In genomic region chr1:170836146-170836545, GRCh38 we compare ENCODE assay signal across 18 cellular contexts.
DNase-seq lines count a peak whose midpoint lies in the region; ATAC-seq and TF ChIP-seq lines count a peak whose summit lies in the region.
"Had no signal": no experiment of that assay in that cellular context is flagged by ENCODE, and none has a peak within 500 bp of the region (broad histone marks: within the 10 kb centered on the region; RNA-seq: fewer than 3 reads in every experiment).

No MANE protein-coding gene starts in this region.

- no TSS peak for BruUV-seq in A673 (replicated peaks; lab: Mats Ljungman, UMichigan)

- no peak overlapping the region for H3K4me3 ChIP-seq in A673 (ENCODE audit: low read depth, low read length, poor library complexity, severe bottlenecking)
- no peak overlapping the region for H3K4me3 ChIP-seq in GM23248
- H3K4me3 ChIP-seq in uterus: no peak overlapping the region
- H3K4me3 ChIP-seq in coronary artery: no peak overlapping the region
- H3K4me3 ChIP-seq: HAP-1, SK-N-MC, spleen had no signal

- H4K20me1 ChIP-seq in GM23248 (ENCODE audit: insufficient read depth): no peaks in the 10 kb centered on the region

- TF ChIP-seq CTCF in A673 (conservative IDR thresholded peaks at IDR 0.05; ENCODE audit: low read depth, low read length) (no peak), foreskin keratinocyte (conservative IDR thresholded peaks at IDR 0.05) (no peak), uterus (IDR thresholded peaks at IDR 0.05) (no peak), coronary artery (IDR thresholded peaks at IDR 0.05) (no peak)

- no peaks in the 10 kb centered on the region for H3K9me2 ChIP-seq in GM23248 (ENCODE audit: insufficient read depth)

- CTCF ChIA-PET in A673 (lab: Charles Lee): no interaction called here

- no peak overlapping the region for H3K9ac ChIP-seq in GM23248

- intact Hi-C loops in A673 (cut with micrococcal nuclease; ENCODE audit: unreplicated experiment): no loop called here
- intact Hi-C loops in uterus (cut with DNase I; ENCODE audit: low total_unique reads): no loop called here

- no peaks in the 10 kb centered on the region for H3K36me3 ChIP-seq in A673 (ENCODE audit: insufficient read depth, low read length, poor library complexity, severe bottlenecking)
- H3K36me3 ChIP-seq in GM23248 (ENCODE audit: low read depth): no peaks in the 10 kb centered on the region
- no peaks in the 10 kb centered on the region for H3K36me3 ChIP-seq in uterus
- H3K36me3 ChIP-seq: HAP-1, spleen had no signal

- no peak for TF ChIP-seq POLR2A in uterus (IDR thresholded peaks at IDR 0.05)

- POLR2A ChIA-PET in A673 (lab: Charles Lee; ENCODE audit: low non-redundant PET): no interaction called here

- H2AFZ ChIP-seq in GM23248: no peak overlapping the region

- H3K4me1 ChIP-seq in A673 (ENCODE audit: insufficient read depth, low read length, poor library complexity, severe bottlenecking) (no peaks in the 10 kb centered on the region), GM23248 (ENCODE audit: insufficient read depth) (no peaks in the 10 kb centered on the region; the same call in 1 of the 2 replicates), foreskin keratinocyte (no peaks in the 10 kb centered on the region), uterus (no peaks in the 10 kb centered on the region)
- H3K4me1 ChIP-seq: HAP-1, spleen had no signal

- H3K9me3 ChIP-seq in A673 (ENCODE audit: low read depth, low read length, poor library complexity, severe bottlenecking): no peaks in the 10 kb centered on the region
- no peaks in the 10 kb centered on the region for H3K9me3 ChIP-seq in GM23248 (ENCODE audit: low read depth)
- H3K9me3 ChIP-seq in uterus: no peaks in the 10 kb centered on the region
- H3K9me3 ChIP-seq: HAP-1 had no signal

- H3F3A ChIP-seq in GM23248 (ENCODE audit: insufficient read depth): no peaks in the 10 kb centered on the region

- in situ Hi-C loops in GM23248 (cut with MboI): no loop called here

- H3K27me3 ChIP-seq in A673 (replicated peaks; ENCODE audit: insufficient read depth, low read depth, low read length, poor library complexity) (peaks cover 4% of the 10 kb centered on the region), GM23248 (replicated peaks; ENCODE audit: insufficient read depth) (no peaks in the 10 kb centered on the region), foreskin keratinocyte (no peaks in the 10 kb centered on the region), uterus (no peaks in the 10 kb centered on the region)
- H3K27me3 ChIP-seq: spleen had no signal

- DNase-seq in A673 (ENCODE audit: low spot score) (peak; percentile 10), GM23248 (peak; percentile 63), astrocyte of the hippocampus (ENCODE audit: low read depth, low spot score) (peak; percentile 20), foreskin keratinocyte (peak in 1 of 2 donors; percentile 30), uterus (no peak), Kasumi-1 (lab: John Stamatoyannopoulos, UW) (no peak), coronary artery (ENCODE audit: low spot score) (no peak), CD1c-positive myeloid dendritic cell (ENCODE audit: extremely low spot score) (no peak)
- DNase-seq: activated T-cell treated with anti-CD3 and anti-CD28 coated beads, Interleukin-2, amount 50 U/mL, for 48 hours; dermis blood vessel endothelial cell; NCI-H1930; spleen; stimulated activated CD4-positive, alpha-beta T cell treated with anti-CD3 and anti-CD28 coated beads, Interleukin-4, amount 100 ng/mL, for 4 hours; T-helper 9 cell had no signal

- H3K79me2 ChIP-seq in GM23248 (ENCODE audit: insufficient read depth): no peaks in the 10 kb centered on the region

- ATAC-seq in foreskin keratinocyte: peak; percentile 51
- ATAC-seq: activated CD4-positive, CD25-positive, alpha-beta regulatory T cell treated with anti-CD3 and anti-CD28 coated beads, Interleukin-2, amount 50 U/mL, for 24 hours; left lobe of liver had no signal

- H3K27ac ChIP-seq in A673 (ENCODE audit: low read depth, low read length, poor library complexity, severe bottlenecking): no peak overlapping the region
- no peak overlapping the region for H3K27ac ChIP-seq in GM23248
- no peak overlapping the region for H3K27ac ChIP-seq in foreskin keratinocyte
- H3K27ac ChIP-seq in uterus: no peak overlapping the region
- H3K27ac ChIP-seq in coronary artery: no peak overlapping the region
- H3K27ac ChIP-seq: SK-N-MC, spleen had no signal

- H3K4me2 ChIP-seq in GM23248 (ENCODE audit: unreplicated experiment): no peak overlapping the region

Comparison
In these comparisons a context has a peak if more than half of its experiments do, and no peak if none do; other contexts are left out.
1. DNase-seq: peak in A673 (single experiment), GM23248 (single experiment) and astrocyte of the hippocampus (single experiment); none in uterus (0 of 2), Kasumi-1 (0 of 2), coronary artery (single experiment) and CD1c-positive myeloid dendritic cell (single experiment).